ENCODE assay signal across 15 cellular contexts in genomic region chr2:29522951-29523669, GRCh38.
A peak's percentile ranks its signal among the peaks of the same experiment; 100 is the strongest.
DNase-seq lines count a peak whose midpoint lies in the region; ATAC-seq, FAIRE-seq and TF ChIP-seq lines count a peak whose summit lies in the region.
"Had no signal": no experiment of that assay in that cellular context is flagged by ENCODE, and none has a peak within 500 bp of the region (broad histone marks: within the 10 kb centered on the region; RNA-seq: fewer than 3 reads in every experiment).

No MANE protein-coding gene starts in this region.

- 0 out of 5 replicates have a peak, but pooled peaks cover 0 to 11% of the 10 kb centered on the region in 2 experiments for H3K27me3 ChIP-seq in HepG2 (ENCODE audit: control insufficient read depth in 1 of 2, insufficient read depth in 2 of 2, low read length in 2 of 2)
- H3K27me3 ChIP-seq in prostate gland (replicated peaks; ENCODE audit: insufficient read depth), result no peaks in the 10 kb centered on the region
- H3K27me3 ChIP-seq: testis had no signal

- H3K9me3 Mint-ChIP-seq in dendritic cell treated with granulocyte-macrophage colony-stimulating factor and Interleukin-4, amounts not matched to agents 40 ng/mL and 50 ng/mL, for 4 days, result no peaks in the 10 kb centered on the region

- H3K27ac ChIP-seq in HepG2 (ENCODE audit: extremely low read length, insufficient read depth, low read length), result no peak overlapping the region
- no peak overlapping the region for H3K27ac ChIP-seq in prostate gland
- H3K27ac ChIP-seq: SK-N-MC, testis had no signal

- peaks cover 24% of the 10 kb centered on the region for H3K4me1 Mint-ChIP-seq in dendritic cell treated with granulocyte-macrophage colony-stimulating factor and Interleukin-4, amounts not matched to agents 40 ng/mL and 50 ng/mL, for 4 days (ENCODE audit: low read depth)

- H3K9me3 ChIP-seq in HepG2 (ENCODE audit: low read length) (no peaks in the 10 kb centered on the region), prostate gland (no peaks in the 10 kb centered on the region)
- H3K9me3 ChIP-seq: testis had no signal

- no peak overlapping the region for H2AFZ ChIP-seq in HepG2 (ENCODE audit: low read length)

- H3K9ac ChIP-seq in HepG2 (ENCODE audit: insufficient read depth, low read depth, low read length), result no peak overlapping the region

- TF ChIP-seq POLR2A in HepG2 (IDR thresholded peaks at IDR 0.05; ENCODE audit: insufficient read depth in 1 of 2, low read depth in 2 of 2, low read length in 2 of 2) (no peak), prostate gland (IDR thresholded peaks at IDR 0.05) (no peak)

- in situ Hi-C loops in HepG2 (cut with HindIII; ENCODE audit: extremely low pct_ligation_motif_present, low pct_unique_long_range_greater_than_20kb), result no loop called here

- BruUV-seq in HepG2 (replicated peaks; lab: Mats Ljungman, UMichigan), result no TSS peak

- H3K4me1 ChIP-seq in HepG2 (ENCODE audit: insufficient read depth, low read length), result no peaks in the 10 kb centered on the region
- H3K4me1 ChIP-seq in prostate gland (replicated peaks), result no peaks in the 10 kb centered on the region
- H3K4me1 ChIP-seq: testis had no signal

- no peak overlapping the region for H3K4me3 ChIP-seq in HepG2 (replicated peaks in 1 of 3; ENCODE audit: insufficient read depth in 1 of 3, low read depth in 2 of 3, low read length in 3 of 3)
- H3K4me3 ChIP-seq in prostate gland, result no peak overlapping the region
- H3K4me3 ChIP-seq: SK-N-MC, testis had no signal

- H3K36me3 Mint-ChIP-seq in dendritic cell treated with granulocyte-macrophage colony-stimulating factor and Interleukin-4, amounts not matched to agents 40 ng/mL and 50 ng/mL, for 4 days (ENCODE audit: low read depth), result no peaks in the 10 kb centered on the region

- POLR2A ChIA-PET in HepG2 (lab: Yijun Ruan, JAX), result no interaction called here

- no peak overlapping the region for H3K4me2 ChIP-seq in HepG2 (ENCODE audit: low read depth, low read length)

- no peak overlapping the region for H3K27ac Mint-ChIP-seq in dendritic cell treated with granulocyte-macrophage colony-stimulating factor and Interleukin-4, amounts not matched to agents 40 ng/mL and 50 ng/mL, for 4 days
- H3K27ac Mint-ChIP-seq: activated CD8-positive, alpha-beta T cell treated with anti-CD3 and anti-CD28 coated beads, Interleukin-2, amount 10 ng/mL, durations not matched to agents 7 days and 5 days had no signal

- no peak for FAIRE-seq in HepG2 (lab: Jason Lieb, UNC)

- 6% methylated on average over 5 of the region's 5 CpGs for WGBS in HepG2 (ENCODE audit: low lambda C conversion rate)
- WGBS in prostate gland, result 70% methylated on average over 5 of the region's 5 CpGs

- intact Hi-C loops in dendritic cell treated with granulocyte-macrophage colony-stimulating factor and Interleukin-4, amounts not matched to agents 40 ng/mL and 50 ng/mL, for 4 days (cut with micrococcal nuclease), result no loop called here
- intact Hi-C loops in HepG2 (cut with micrococcal nuclease; ENCODE audit: unreplicated experiment) (no loop called here), prostate gland (cut with DNase I) (no loop called here)

- ATAC-seq in HepG2 (peak; percentile 57; the same call in 2 of the 3 replicates), HG02870 (IDR thresholded peaks at IDR 0.05; ENCODE audit: unreplicated experiment) (no peak)
- ATAC-seq: activated CD8-positive, alpha-beta T cell treated with anti-CD3 and anti-CD28 coated beads, Interleukin-2, amount 10 ng/mL, durations not matched to agents 7 days and 5 days had no signal

- CTCF ChIA-PET in HepG2 (lab: Yijun Ruan, JAX; ENCODE audit: low intra/inter-chr PET ratio, low total read pairs), result no interaction called here

- no peak for TF ChIP-seq RAD21 in HepG2 (CRISPR knock-in tag; IDR thresholded peaks at IDR 0.05)

- H3K36me3 ChIP-seq in HepG2 (replicated peaks in 1 of 2; ENCODE audit: control insufficient read depth in 1 of 2, insufficient read depth in 2 of 2, low read length in 2 of 2) (no peaks in the 10 kb centered on the region), prostate gland (no peaks in the 10 kb centered on the region)

- H3K27me3 Mint-ChIP-seq in dendritic cell treated with granulocyte-macrophage colony-stimulating factor and Interleukin-4, amounts not matched to agents 40 ng/mL and 50 ng/mL, for 4 days, result no peaks in the 10 kb centered on the region

- no peaks in the 10 kb centered on the region for H4K20me1 ChIP-seq in HepG2 (ENCODE audit: insufficient read depth, low read length)

- H3K4me3 Mint-ChIP-seq in dendritic cell treated with granulocyte-macrophage colony-stimulating factor and Interleukin-4, amounts not matched to agents 40 ng/mL and 50 ng/mL, for 4 days, result peak overlapping the region; percentile 57
- H3K4me3 Mint-ChIP-seq: activated CD8-positive, alpha-beta T cell treated with anti-CD3 and anti-CD28 coated beads, Interleukin-2, amount 10 ng/mL, durations not matched to agents 7 days and 5 days had no signal

- TF ChIP-seq CTCF in HepG2 (CRISPR knock-in tag; IDR thresholded peaks at IDR 0.05) (no peak), prostate gland (IDR thresholded peaks at IDR 0.05) (no peak)

- no peak for TF ChIP-seq EP300 in HepG2 (IDR thresholded peaks at IDR 0.05; ENCODE audit: low read depth in 2 of 2, low read length in 2 of 2)
- TF ChIP-seq EP300 in HepG2 (CRISPR knock-in tag; IDR thresholded peaks at IDR 0.05; ENCODE audit: borderline replicate concordance), result no peak

- peak; percentile 36 for DNase-seq in Daoy (ENCODE audit: low read depth)
- peak; percentile 4 for DNase-seq in OCI-M1 (lab: John Stamatoyannopoulos, UW)
- DNase-seq in HepG2 (ENCODE audit: low spot score), result no peak
- no peak for DNase-seq in mucosa of gallbladder (ENCODE audit: low spot score)
- no peak for DNase-seq in D341Med (ENCODE audit: low spot score)
- no peak for DNase-seq in prostate gland (ENCODE audit: low spot score)
- DNase-seq: activated CD8-positive, alpha-beta T cell treated with anti-CD3 and anti-CD28 coated beads, Interleukin-2, amount 10 ng/mL, durations not matched to agents 7 days and 5 days; DMS79 treated with DMSO at 0.1 percent for 48 hours; effector CD4-positive, alpha-beta T cell; NCI-H1105 treated with DMSO at 0.1 percent for 48 hours; posterior cingulate gyrus; testis had no signal

- H3K79me2 ChIP-seq in HepG2 (ENCODE audit: insufficient read depth, low read length), result no peaks in the 10 kb centered on the region

TF ChIP-seq in HepG2, 621 proteins besides CTCF, POLR2A, EP300 and RAD21 (continues in another document):
- TF ChIP-seq CREB1 (IDR thresholded peaks at IDR 0.05) (no peak), CREB1 (CRISPR knock-in tag; IDR thresholded peaks at IDR 0.05) (no peak), JUND (CRISPR knock-in tag; IDR thresholded peaks at IDR 0.05) (no peak), SRSF4 (IDR thresholded peaks at IDR 0.05; ENCODE audit: low read depth, low read length, poor library complexity, severe bottlenecking) (no peak), SNAPC5 (CRISPR knock-in tag; IDR thresholded peaks at IDR 0.05; ENCODE audit: borderline replicate concordance) (no peak), ZNF207 (IDR thresholded peaks at IDR 0.05; ENCODE audit: borderline replicate concordance) (no peak), ZFAT (CRISPR knock-in tag; conservative IDR thresholded peaks at IDR 0.05) (no peak), DMTF1 (CRISPR knock-in tag; IDR thresholded peaks at IDR 0.05) (no peak), TEAD2 (CRISPR knock-in tag; IDR thresholded peaks at IDR 0.05) (no peak), ZNF235 (CRISPR knock-in tag; IDR thresholded peaks at IDR 0.05; ENCODE audit: borderline replicate concordance) (no peak)
- TF ChIP-seq, protein P1, sequence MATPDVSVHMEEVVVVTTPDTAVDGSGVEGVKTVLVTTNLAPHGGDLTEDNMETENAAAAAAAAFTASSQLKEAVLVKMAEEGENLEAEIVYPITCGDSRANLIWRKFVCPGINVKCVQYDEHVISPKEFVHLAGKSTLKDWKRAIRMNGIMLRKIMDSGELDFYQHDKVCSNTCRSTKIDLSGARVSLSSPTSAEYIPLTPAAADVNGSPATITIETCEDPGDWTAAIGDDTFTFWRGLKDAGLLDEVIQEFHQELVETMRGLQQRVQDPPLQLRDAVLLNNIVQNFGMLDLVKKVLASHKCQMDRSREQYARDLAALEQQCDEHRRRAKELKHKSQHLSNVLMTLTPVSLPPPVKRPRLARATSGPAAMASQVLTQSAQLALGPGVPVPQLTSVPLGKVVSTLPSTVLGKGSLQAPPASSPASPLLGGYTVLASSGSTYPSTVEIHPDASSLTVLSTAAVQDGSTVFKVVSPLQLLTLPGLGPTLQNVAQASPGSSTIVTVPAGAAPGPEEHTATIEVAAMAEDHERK (CRISPR knock-in tag; IDR thresholded peaks at IDR 0.05; ENCODE audit: low read depth), result no peak
- TF ChIP-seq, protein P2, sequence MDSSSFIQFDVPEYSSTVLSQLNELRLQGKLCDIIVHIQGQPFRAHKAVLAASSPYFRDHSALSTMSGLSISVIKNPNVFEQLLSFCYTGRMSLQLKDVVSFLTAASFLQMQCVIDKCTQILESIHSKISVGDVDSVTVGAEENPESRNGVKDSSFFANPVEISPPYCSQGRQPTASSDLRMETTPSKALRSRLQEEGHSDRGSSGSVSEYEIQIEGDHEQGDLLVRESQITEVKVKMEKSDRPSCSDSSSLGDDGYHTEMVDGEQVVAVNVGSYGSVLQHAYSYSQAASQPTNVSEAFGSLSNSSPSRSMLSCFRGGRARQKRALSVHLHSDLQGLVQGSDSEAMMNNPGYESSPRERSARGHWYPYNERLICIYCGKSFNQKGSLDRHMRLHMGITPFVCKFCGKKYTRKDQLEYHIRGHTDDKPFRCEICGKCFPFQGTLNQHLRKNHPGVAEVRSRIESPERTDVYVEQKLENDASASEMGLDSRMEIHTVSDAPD (CRISPR knock-in tag; IDR thresholded peaks at IDR 0.05), result no peak

Comparison
In these comparisons a context has a peak if more than half of its experiments do, and no peak if none do; other contexts are left out.
1. DNase-seq: peak in Daoy (single experiment) and OCI-M1 (single experiment); none in HepG2 (single experiment), mucosa of gallbladder (single experiment), D341Med (single experiment) and prostate gland (single experiment).